In the genomic region with DNA sequence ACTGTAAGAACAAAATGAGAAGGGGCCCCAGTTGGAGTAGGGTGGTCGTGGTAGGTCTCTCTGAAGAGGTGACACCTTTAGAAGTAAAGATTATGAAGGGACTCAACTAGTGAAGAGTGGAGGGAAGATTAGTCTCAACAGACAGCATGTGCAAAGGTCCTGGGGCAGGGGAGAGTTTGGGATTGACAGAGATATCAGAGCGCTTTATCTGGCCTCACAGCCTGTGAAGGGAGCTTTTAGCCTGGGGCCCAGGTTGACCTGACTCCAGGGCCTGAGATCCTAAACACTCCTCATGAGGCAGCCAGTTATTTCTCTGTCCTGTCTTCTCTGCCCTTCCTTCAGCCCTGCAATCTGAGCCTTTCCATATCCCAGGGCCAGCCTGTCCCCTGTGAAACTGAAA, we compare ENCODE assay signal across 9 cellular contexts. TPM values are rescaled to one million over a fixed set of nuclear protein-coding genes. Genes with fewer than 3 reads are reported as not detected.
"Had no signal": no experiment of that assay in that cellular context is flagged by ENCODE, and none has a peak within 500 bp of the region (broad histone marks: within the 10 kb centered on the region; RNA-seq: fewer than 3 reads in every experiment).

No MANE protein-coding gene starts in this region.

- H3K27ac ChIP-seq: HL-60, KMS-11 had no signal

- ATAC-seq: HepG2 had no signal

- H3K9ac ChIP-seq: KMS-11 had no signal

- H3K4me2 ChIP-seq: KMS-11 had no signal

- DNase-seq: IMR-90, KBM-7, KG1 had no signal

- FAIRE-seq: HepG2 had no signal

RNA-seq across cellular contexts. Expression of gene FGF3, which starts 16.2 kb away (rescaled TPM):
- total RNA-seq: HepG2, HT1080, IMR-90 had no signal
- polyA plus RNA-seq: HepG2, IgD-negative memory B cell, IMR-90 had no signal

RNA-seq across cellular contexts. Expression of gene FGF4, which starts 27.9 kb away (rescaled TPM):
- total RNA-seq: HepG2, HT-29, HT1080, IMR-90 had no signal
- polyA plus RNA-seq: HepG2, IgD-negative memory B cell, IMR-90 had no signal
